In the genomic region with DNA sequence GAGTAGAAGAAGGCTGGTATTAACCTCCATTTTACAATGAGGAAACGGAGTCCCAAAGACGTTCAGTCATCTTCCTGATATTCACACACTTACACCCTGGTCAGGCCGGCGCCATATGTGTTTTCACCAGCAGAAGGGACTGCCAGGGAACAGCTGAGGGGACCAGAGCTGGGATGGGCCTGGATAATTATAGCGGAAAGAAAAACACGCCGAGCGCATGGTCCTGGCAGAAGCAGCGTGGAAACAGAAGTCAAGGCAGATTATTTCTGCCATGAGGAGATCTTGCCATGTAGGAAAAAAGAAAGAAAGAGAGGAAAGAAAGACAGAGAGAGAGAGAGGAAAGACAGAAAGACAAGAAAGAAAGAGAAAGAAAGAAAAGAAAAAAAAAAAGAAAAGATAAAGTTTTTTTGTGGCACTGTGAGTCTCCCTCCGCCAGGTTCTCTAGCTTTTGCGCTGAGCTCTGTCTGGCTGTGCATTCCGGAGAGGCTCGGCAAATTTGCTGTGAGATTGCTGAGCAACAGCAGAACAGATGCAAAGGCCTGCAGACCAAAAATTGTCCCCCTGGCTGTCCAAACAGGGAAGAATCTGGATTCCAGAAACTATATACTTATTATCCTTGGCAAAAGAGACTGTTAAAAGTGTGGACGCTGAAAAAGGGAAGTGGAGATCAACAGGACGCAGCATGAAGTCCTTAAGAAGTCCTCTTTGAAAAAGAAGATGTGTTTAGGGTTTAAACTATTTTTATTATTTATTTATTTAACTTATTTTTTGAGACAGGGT, we compare ENCODE assay signal across 1 cellular context.
A peak's percentile ranks its signal among the peaks of the same experiment; 100 is the strongest.
TF ChIP-seq lines count a peak whose summit lies in the region.

No MANE protein-coding gene starts in this region.

TF ChIP-seq in K562, 482 proteins besides CTCF, POLR2A, EP300 and RAD21 (continued from another document and continues in another):
- TF ChIP-seq, protein P1, sequence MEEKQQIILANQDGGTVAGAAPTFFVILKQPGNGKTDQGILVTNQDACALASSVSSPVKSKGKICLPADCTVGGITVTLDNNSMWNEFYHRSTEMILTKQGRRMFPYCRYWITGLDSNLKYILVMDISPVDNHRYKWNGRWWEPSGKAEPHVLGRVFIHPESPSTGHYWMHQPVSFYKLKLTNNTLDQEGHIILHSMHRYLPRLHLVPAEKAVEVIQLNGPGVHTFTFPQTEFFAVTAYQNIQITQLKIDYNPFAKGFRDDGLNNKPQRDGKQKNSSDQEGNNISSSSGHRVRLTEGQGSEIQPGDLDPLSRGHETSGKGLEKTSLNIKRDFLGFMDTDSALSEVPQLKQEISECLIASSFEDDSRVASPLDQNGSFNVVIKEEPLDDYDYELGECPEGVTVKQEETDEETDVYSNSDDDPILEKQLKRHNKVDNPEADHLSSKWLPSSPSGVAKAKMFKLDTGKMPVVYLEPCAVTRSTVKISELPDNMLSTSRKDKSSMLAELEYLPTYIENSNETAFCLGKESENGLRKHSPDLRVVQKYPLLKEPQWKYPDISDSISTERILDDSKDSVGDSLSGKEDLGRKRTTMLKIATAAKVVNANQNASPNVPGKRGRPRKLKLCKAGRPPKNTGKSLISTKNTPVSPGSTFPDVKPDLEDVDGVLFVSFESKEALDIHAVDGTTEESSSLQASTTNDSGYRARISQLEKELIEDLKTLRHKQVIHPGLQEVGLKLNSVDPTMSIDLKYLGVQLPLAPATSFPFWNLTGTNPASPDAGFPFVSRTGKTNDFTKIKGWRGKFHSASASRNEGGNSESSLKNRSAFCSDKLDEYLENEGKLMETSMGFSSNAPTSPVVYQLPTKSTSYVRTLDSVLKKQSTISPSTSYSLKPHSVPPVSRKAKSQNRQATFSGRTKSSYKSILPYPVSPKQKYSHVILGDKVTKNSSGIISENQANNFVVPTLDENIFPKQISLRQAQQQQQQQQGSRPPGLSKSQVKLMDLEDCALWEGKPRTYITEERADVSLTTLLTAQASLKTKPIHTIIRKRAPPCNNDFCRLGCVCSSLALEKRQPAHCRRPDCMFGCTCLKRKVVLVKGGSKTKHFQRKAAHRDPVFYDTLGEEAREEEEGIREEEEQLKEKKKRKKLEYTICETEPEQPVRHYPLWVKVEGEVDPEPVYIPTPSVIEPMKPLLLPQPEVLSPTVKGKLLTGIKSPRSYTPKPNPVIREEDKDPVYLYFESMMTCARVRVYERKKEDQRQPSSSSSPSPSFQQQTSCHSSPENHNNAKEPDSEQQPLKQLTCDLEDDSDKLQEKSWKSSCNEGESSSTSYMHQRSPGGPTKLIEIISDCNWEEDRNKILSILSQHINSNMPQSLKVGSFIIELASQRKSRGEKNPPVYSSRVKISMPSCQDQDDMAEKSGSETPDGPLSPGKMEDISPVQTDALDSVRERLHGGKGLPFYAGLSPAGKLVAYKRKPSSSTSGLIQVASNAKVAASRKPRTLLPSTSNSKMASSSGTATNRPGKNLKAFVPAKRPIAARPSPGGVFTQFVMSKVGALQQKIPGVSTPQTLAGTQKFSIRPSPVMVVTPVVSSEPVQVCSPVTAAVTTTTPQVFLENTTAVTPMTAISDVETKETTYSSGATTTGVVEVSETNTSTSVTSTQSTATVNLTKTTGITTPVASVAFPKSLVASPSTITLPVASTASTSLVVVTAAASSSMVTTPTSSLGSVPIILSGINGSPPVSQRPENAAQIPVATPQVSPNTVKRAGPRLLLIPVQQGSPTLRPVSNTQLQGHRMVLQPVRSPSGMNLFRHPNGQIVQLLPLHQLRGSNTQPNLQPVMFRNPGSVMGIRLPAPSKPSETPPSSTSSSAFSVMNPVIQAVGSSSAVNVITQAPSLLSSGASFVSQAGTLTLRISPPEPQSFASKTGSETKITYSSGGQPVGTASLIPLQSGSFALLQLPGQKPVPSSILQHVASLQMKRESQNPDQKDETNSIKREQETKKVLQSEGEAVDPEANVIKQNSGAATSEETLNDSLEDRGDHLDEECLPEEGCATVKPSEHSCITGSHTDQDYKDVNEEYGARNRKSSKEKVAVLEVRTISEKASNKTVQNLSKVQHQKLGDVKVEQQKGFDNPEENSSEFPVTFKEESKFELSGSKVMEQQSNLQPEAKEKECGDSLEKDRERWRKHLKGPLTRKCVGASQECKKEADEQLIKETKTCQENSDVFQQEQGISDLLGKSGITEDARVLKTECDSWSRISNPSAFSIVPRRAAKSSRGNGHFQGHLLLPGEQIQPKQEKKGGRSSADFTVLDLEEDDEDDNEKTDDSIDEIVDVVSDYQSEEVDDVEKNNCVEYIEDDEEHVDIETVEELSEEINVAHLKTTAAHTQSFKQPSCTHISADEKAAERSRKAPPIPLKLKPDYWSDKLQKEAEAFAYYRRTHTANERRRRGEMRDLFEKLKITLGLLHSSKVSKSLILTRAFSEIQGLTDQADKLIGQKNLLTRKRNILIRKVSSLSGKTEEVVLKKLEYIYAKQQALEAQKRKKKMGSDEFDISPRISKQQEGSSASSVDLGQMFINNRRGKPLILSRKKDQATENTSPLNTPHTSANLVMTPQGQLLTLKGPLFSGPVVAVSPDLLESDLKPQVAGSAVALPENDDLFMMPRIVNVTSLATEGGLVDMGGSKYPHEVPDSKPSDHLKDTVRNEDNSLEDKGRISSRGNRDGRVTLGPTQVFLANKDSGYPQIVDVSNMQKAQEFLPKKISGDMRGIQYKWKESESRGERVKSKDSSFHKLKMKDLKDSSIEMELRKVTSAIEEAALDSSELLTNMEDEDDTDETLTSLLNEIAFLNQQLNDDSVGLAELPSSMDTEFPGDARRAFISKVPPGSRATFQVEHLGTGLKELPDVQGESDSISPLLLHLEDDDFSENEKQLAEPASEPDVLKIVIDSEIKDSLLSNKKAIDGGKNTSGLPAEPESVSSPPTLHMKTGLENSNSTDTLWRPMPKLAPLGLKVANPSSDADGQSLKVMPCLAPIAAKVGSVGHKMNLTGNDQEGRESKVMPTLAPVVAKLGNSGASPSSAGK (IDR thresholded peaks at IDR 0.05): peak; percentile 70; the same call in 1 of the 2 replicates
- TF ChIP-seq, protein P2, sequence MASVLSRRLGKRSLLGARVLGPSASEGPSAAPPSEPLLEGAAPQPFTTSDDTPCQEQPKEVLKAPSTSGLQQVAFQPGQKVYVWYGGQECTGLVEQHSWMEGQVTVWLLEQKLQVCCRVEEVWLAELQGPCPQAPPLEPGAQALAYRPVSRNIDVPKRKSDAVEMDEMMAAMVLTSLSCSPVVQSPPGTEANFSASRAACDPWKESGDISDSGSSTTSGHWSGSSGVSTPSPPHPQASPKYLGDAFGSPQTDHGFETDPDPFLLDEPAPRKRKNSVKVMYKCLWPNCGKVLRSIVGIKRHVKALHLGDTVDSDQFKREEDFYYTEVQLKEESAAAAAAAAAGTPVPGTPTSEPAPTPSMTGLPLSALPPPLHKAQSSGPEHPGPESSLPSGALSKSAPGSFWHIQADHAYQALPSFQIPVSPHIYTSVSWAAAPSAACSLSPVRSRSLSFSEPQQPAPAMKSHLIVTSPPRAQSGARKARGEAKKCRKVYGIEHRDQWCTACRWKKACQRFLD (CRISPR knock-in tag; IDR thresholded peaks at IDR 0.05): peak; percentile 12; the same call in 1 of the 2 replicates
- TF ChIP-seq GABPB1 (CRISPR knock-in tag; IDR thresholded peaks at IDR 0.05) (no peak), JUND (IDR thresholded peaks at IDR 0.05; ENCODE audit: borderline replicate concordance, low read depth, low read length) (no peak), JUND (tag; IDR thresholded peaks at IDR 0.05; ENCODE audit: borderline replicate concordance, low read depth, low read length) (no peak), JUN (IDR thresholded peaks at IDR 0.05; ENCODE audit: borderline replicate concordance, low read depth, low read length) (no peak), JUN (CRISPR knock-in tag; IDR thresholded peaks at IDR 0.05; ENCODE audit: borderline replicate concordance) (peak; percentile 12; the same call in 1 of the 2 replicates), ZNF175 (CRISPR knock-in tag; IDR thresholded peaks at IDR 0.05; ENCODE audit: low read depth) (peak; percentile 61), IRF2 (CRISPR knock-in tag; IDR thresholded peaks at IDR 0.05) (no peak), MTA3 (IDR thresholded peaks at IDR 0.05; ENCODE audit: borderline replicate concordance) (no peak), FOXA3 (CRISPR knock-in tag; conservative IDR thresholded peaks at IDR 0.05 in 1 of 2, IDR thresholded peaks at IDR 0.05 in 1 of 2) (peak in 1 of 2 experiments; percentile 15; a peak in 1 of 4 replicates), ZEB2 (IDR thresholded peaks at IDR 0.05) (no peak), ZNF785 (CRISPR knock-in tag; IDR thresholded peaks at IDR 0.05) (no peak), ETV5 (CRISPR knock-in tag; IDR thresholded peaks at IDR 0.05; ENCODE audit: low read depth) (no peak), CHD4 (IDR thresholded peaks at IDR 0.05; ENCODE audit: insufficient read depth, insufficient replicate concordance, low read depth, low read length, poor library complexity, severe bottlenecking) (no peak), SNIP1 (IDR thresholded peaks at IDR 0.05; ENCODE audit: low read depth) (0 out of 2 replicates have a peak, but pooled peaks have one; percentile 23), L3MBTL2 (IDR thresholded peaks at IDR 0.05) (peak; percentile 85; the same call in 1 of the 2 replicates), ZNF583 (CRISPR knock-in tag; IDR thresholded peaks at IDR 0.05) (no peak), TEAD1 (CRISPR knock-in tag; IDR thresholded peaks at IDR 0.05) (0 out of 4 replicates have a peak, but pooled peaks of 1 of the 2 experiments have one; percentile 49), EP400 (IDR thresholded peaks at IDR 0.05) (peak; percentile 77; the same call in 1 of the 2 replicates), HLTF (IDR thresholded peaks at IDR 0.05) (peak; percentile 76; the same call in 1 of the 2 replicates), ERF (CRISPR knock-in tag; IDR thresholded peaks at IDR 0.05) (no peak), SMARCA4 (IDR thresholded peaks at IDR 0.05) (0 out of 2 replicates have a peak, but pooled peaks have one; percentile 17), TAL1 (IDR thresholded peaks at IDR 0.05) (0 out of 2 replicates have a peak, but pooled peaks have one; percentile 8), NONO (IDR thresholded peaks at IDR 0.05; ENCODE audit: low read depth in 2 of 2, low read length in 1 of 2) (no peak), BCL6 (CRISPR knock-in tag; IDR thresholded peaks at IDR 0.05) (no peak), XRCC5 (IDR thresholded peaks at IDR 0.05; ENCODE audit: low read depth, low read length) (no peak), TBL1XR1 (IDR thresholded peaks at IDR 0.05; ENCODE audit: low read length in 2 of 2) (no peak), ADNP (tag; IDR thresholded peaks at IDR 0.05) (no peak), SRSF7 (optimal IDR thresholded peaks at IDR 0.05; ENCODE audit: low read depth, low read length) (no peak), MTA1 (IDR thresholded peaks at IDR 0.05; ENCODE audit: borderline replicate concordance) (peak; percentile 57; the same call in 1 of the 2 replicates)
- TF ChIP-seq, protein P3, sequence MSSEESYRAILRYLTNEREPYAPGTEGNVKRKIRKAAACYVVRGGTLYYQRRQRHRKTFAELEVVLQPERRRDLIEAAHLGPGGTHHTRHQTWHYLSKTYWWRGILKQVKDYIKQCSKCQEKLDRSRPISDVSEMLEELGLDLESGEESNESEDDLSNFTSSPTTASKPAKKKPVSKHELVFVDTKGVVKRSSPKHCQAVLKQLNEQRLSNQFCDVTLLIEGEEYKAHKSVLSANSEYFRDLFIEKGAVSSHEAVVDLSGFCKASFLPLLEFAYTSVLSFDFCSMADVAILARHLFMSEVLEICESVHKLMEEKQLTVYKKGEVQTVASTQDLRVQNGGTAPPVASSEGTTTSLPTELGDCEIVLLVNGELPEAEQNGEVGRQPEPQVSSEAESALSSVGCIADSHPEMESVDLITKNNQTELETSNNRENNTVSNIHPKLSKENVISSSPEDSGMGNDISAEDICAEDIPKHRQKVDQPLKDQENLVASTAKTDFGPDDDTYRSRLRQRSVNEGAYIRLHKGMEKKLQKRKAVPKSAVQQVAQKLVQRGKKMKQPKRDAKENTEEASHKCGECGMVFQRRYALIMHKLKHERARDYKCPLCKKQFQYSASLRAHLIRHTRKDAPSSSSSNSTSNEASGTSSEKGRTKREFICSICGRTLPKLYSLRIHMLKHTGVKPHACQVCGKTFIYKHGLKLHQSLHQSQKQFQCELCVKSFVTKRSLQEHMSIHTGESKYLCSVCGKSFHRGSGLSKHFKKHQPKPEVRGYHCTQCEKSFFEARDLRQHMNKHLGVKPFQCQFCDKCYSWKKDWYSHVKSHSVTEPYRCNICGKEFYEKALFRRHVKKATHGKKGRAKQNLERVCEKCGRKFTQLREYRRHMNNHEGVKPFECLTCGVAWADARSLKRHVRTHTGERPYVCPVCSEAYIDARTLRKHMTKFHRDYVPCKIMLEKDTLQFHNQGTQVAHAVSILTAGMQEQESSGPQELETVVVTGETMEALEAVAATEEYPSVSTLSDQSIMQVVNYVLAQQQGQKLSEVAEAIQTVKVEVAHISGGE (CRISPR knock-in tag; IDR thresholded peaks at IDR 0.05): peak in 1 of 3 experiments; percentile 61; a peak in 2 of 6 replicates
- TF ChIP-seq, protein P4, sequence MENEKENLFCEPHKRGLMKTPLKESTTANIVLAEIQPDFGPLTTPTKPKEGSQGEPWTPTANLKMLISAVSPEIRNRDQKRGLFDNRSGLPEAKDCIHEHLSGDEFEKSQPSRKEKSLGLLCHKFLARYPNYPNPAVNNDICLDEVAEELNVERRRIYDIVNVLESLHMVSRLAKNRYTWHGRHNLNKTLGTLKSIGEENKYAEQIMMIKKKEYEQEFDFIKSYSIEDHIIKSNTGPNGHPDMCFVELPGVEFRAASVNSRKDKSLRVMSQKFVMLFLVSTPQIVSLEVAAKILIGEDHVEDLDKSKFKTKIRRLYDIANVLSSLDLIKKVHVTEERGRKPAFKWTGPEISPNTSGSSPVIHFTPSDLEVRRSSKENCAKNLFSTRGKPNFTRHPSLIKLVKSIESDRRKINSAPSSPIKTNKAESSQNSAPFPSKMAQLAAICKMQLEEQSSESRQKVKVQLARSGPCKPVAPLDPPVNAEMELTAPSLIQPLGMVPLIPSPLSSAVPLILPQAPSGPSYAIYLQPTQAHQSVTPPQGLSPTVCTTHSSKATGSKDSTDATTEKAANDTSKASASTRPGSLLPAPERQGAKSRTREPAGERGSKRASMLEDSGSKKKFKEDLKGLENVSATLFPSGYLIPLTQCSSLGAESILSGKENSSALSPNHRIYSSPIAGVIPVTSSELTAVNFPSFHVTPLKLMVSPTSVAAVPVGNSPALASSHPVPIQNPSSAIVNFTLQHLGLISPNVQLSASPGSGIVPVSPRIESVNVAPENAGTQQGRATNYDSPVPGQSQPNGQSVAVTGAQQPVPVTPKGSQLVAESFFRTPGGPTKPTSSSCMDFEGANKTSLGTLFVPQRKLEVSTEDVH (IDR thresholded peaks at IDR 0.05; ENCODE audit: low read depth, partially characterized antibody): no peak
- TF ChIP-seq, protein P5, sequence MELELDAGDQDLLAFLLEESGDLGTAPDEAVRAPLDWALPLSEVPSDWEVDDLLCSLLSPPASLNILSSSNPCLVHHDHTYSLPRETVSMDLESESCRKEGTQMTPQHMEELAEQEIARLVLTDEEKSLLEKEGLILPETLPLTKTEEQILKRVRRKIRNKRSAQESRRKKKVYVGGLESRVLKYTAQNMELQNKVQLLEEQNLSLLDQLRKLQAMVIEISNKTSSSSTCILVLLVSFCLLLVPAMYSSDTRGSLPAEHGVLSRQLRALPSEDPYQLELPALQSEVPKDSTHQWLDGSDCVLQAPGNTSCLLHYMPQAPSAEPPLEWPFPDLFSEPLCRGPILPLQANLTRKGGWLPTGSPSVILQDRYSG (tag; conservative IDR thresholded peaks at IDR 0.05; ENCODE audit: low read depth): peak; percentile 81
- TF ChIP-seq, protein P6, sequence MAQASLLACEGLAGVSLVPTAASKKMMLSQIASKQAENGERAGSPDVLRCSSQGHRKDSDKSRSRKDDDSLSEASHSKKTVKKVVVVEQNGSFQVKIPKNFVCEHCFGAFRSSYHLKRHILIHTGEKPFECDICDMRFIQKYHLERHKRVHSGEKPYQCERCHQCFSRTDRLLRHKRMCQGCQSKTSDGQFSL (CRISPR knock-in tag; IDR thresholded peaks at IDR 0.05): no peak
- TF ChIP-seq, protein P6 (tag; IDR thresholded peaks at IDR 0.05): peak in 1 of 2 experiments; percentile 66; a peak in 1 of 4 replicates
